Comparison of ENCODE assay signal across 19 cellular contexts in the genomic region with DNA sequence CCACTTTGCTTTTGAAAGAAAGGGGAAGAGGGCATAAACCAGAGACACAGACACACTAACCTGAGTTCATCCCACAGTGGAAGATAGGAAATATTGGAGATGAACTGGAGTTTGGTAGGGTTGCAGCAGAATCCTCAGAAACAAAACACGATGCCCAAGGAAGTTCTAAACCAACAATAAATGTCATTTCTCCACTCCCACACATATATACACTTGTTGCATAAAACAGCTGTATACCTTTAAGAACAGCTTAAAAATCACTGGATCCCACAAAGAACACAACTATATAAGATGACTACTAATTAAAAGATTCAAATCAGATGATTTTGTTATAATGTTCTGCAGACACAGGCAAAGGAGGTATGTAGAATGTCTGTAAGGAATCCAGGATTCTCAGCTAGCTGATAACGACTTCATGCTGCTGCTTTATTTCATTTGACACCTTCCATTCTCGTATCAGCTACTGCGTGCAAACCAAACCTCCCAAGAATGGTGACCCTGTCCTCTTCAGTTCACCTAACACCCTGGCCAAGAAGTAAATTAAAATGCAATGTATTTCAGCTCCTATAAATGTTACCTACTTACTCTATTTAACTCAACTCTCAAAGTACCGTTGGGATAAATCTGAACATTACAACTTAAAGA. TPM values are rescaled to one million over a fixed set of nuclear protein-coding genes. Genes with fewer than 3 reads are reported as not detected.
A peak's percentile ranks its signal among the peaks of the same experiment; 100 is the strongest.
DNase-seq lines count a peak whose midpoint lies in the region; ATAC-seq and TF ChIP-seq lines count a peak whose summit lies in the region.
"Had no signal": no experiment of that assay in that cellular context is flagged by ENCODE, and none has a peak within 500 bp of the region (broad histone marks: within the 10 kb centered on the region; RNA-seq: fewer than 3 reads in every experiment).

No MANE protein-coding gene starts in this region.

- peak overlapping the region; percentile 78 for H3K27ac Mint-ChIP-seq in WTC11
- H3K27ac Mint-ChIP-seq in neural crest cell (ENCODE audit: unreplicated experiment) = no peak overlapping the region
- H3K27ac Mint-ChIP-seq: activated naive CD4-positive, alpha-beta T cell treated with anti-CD3 and anti-CD28 coated beads, Interleukin-2, amount 10 ng/mL, durations not matched to agents 7 days and 5 days; stimulated activated effector memory CD8-positive, alpha-beta T cell treated with anti-CD3 and anti-CD28 coated beads, Interleukin-12 subunit alpha, Interleukin-12 subunit beta, amount 100 ng/mL, for 72 hours; T-helper 17 cell had no signal

- no peak overlapping the region for H3K9ac ChIP-seq in BLaER1
- no peak overlapping the region for H3K9ac ChIP-seq in PC-3 (ENCODE audit: low read length)

- H3K4me3 ChIP-seq in BLaER1 = no peak overlapping the region
- peak overlapping the region in 5 of 10 donors; percentile 1 to 34 (median 12) for H3K4me3 ChIP-seq in heart right ventricle
- H3K4me3 ChIP-seq in PC-3 (ENCODE audit: low read length) = no peak overlapping the region
- H3K4me3 ChIP-seq: HAP-1, lung, upper lobe of left lung had no signal

- H3K27me3 ChIP-seq in BLaER1 (no peaks in the 10 kb centered on the region), heart right ventricle (no peaks in the 10 kb centered on the region), PC-3 (ENCODE audit: low read length) (no peaks in the 10 kb centered on the region)
- H3K27me3 ChIP-seq: foreskin keratinocyte, upper lobe of left lung had no signal

- H4K20me1 ChIP-seq in BLaER1 (no peaks in the 10 kb centered on the region), PC-3 (ENCODE audit: low read length) (no peaks in the 10 kb centered on the region)

- H3K9me2 ChIP-seq in PC-3 (replicated peaks; ENCODE audit: low read length) = no peaks in the 10 kb centered on the region

- no peak overlapping the region for H2AFZ ChIP-seq in PC-3 (ENCODE audit: low read length)

- ATAC-seq in WTC11 (no peak), heart right ventricle (peak in 6 of 8 donors; percentile 63 to 82 (median 71)), PC-3 (no peak), GM19324 (IDR thresholded peaks at IDR 0.05; ENCODE audit: low FRiP score, unreplicated experiment) (no peak)
- ATAC-seq: foreskin keratinocyte; stimulated activated effector memory CD8-positive, alpha-beta T cell treated with anti-CD3 and anti-CD28 coated beads, Interleukin-12 subunit alpha, Interleukin-12 subunit beta, amount 100 ng/mL, for 72 hours; T-helper 17 cell had no signal

- TF ChIP-seq CTCF in WTC11 (IDR thresholded peaks at IDR 0.05) = no peak
- TF ChIP-seq CTCF in heart right ventricle (IDR thresholded peaks at IDR 0.05) = no peak
- TF ChIP-seq CTCF in neural crest cell (conservative IDR thresholded peaks at IDR 0.05) = no peak
- no peak for TF ChIP-seq CTCF in PC-3 (conservative IDR thresholded peaks at IDR 0.05; ENCODE audit: low read depth, low read length)

- no peaks in the 10 kb centered on the region for H3K27me3 Mint-ChIP-seq in WTC11 (ENCODE audit: low read depth)
- H3K27me3 Mint-ChIP-seq in neural crest cell (ENCODE audit: low read depth) = no peaks in the 10 kb centered on the region

- POLR2A ChIA-PET in WTC11 (lab: Charles Lee) = interaction anchor here (1.2 kb wide), 1 partner anchor 14 kb away, joined by 4 read pairs; the partner anchor contains the start of gene KIF13A
- POLR2A ChIA-PET in PC-3 (lab: Charles Lee; ENCODE audit: unreplicated experiment) = no interaction called here

- intact Hi-C loops in heart right ventricle (cut with DNase I) = loop anchor here in 3 of 10 donors (5.0 kb wide), 1 partner anchor 41 kb away; no protein-coding TSS in a partner anchor
- intact Hi-C loops in PC-3 (cut with micrococcal nuclease) = no loop called here

- H3K27ac ChIP-seq in BLaER1 = no peak overlapping the region
- peak overlapping the region in 9 of 10 donors; percentile 49 to 84 (median 65) for H3K27ac ChIP-seq in heart right ventricle
- H3K27ac ChIP-seq in PC-3 (ENCODE audit: low read length) = no peak overlapping the region
- H3K27ac ChIP-seq: RWPE1 had no signal

- H3K36me3 ChIP-seq in BLaER1 (peaks cover 7% of the 10 kb centered on the region; the same call in 1 of the 2 replicates), heart right ventricle (no peaks in the 10 kb centered on the region), PC-3 (ENCODE audit: low read depth, low read length) (no peaks in the 10 kb centered on the region)
- H3K36me3 ChIP-seq: HAP-1, upper lobe of left lung had no signal

- peaks cover 54% of the 10 kb centered on the region for H3K79me2 ChIP-seq in PC-3 (ENCODE audit: low read length)

- H3K4me3 Mint-ChIP-seq in WTC11 (no peak overlapping the region), neural crest cell (peak overlapping the region; percentile 16)
- H3K4me3 Mint-ChIP-seq: activated naive CD4-positive, alpha-beta T cell treated with anti-CD3 and anti-CD28 coated beads, Interleukin-2, amount 10 ng/mL, durations not matched to agents 7 days and 5 days; stimulated activated effector memory CD8-positive, alpha-beta T cell treated with anti-CD3 and anti-CD28 coated beads, Interleukin-12 subunit alpha, Interleukin-12 subunit beta, amount 100 ng/mL, for 72 hours; T-helper 17 cell had no signal

- H3K4me1 ChIP-seq in BLaER1 = peaks cover 18% of the 10 kb centered on the region
- peaks cover 19 to 76% (median 63%) of the 10 kb centered on the region in 9 donors for H3K4me1 ChIP-seq in heart right ventricle
- peaks cover 27% of the 10 kb centered on the region for H3K4me1 ChIP-seq in PC-3 (ENCODE audit: insufficient read depth, low read length)

- H3K4me2 ChIP-seq in BLaER1 = peak overlapping the region; percentile 39
- H3K4me2 ChIP-seq in PC-3 (ENCODE audit: low read length) = no peak overlapping the region

- H3K36me3 Mint-ChIP-seq in WTC11 (0 out of 2 replicates have a peak, but pooled peaks cover 2% of the 10 kb centered on the region), neural crest cell (ENCODE audit: low read depth) (peaks cover 2% of the 10 kb centered on the region)
- H3K36me3 Mint-ChIP-seq: activated naive CD4-positive, alpha-beta T cell treated with anti-CD3 and anti-CD28 coated beads, Interleukin-2, amount 10 ng/mL, durations not matched to agents 7 days and 5 days; stimulated activated effector memory CD8-positive, alpha-beta T cell treated with anti-CD3 and anti-CD28 coated beads, Interleukin-12 subunit alpha, Interleukin-12 subunit beta, amount 100 ng/mL, for 72 hours had no signal

- CTCF ChIA-PET in WTC11 (lab: Charles Lee) (no interaction called here), PC-3 (lab: Charles Lee) (no interaction called here)

- BruUV-seq in PC-3 (replicated peaks; lab: Mats Ljungman, UMichigan) = no TSS peak

- H3K9me3 ChIP-seq in BLaER1 (peaks cover 12% of the 10 kb centered on the region), heart right ventricle (no peaks in the 10 kb centered on the region), PC-3 (ENCODE audit: low read length) (no peaks in the 10 kb centered on the region)
- H3K9me3 ChIP-seq: HAP-1, upper lobe of left lung had no signal

- H3K4me1 Mint-ChIP-seq in WTC11 (peaks cover 41% of the 10 kb centered on the region), neural crest cell (peaks cover 23% of the 10 kb centered on the region)
- H3K4me1 Mint-ChIP-seq: activated naive CD4-positive, alpha-beta T cell treated with anti-CD3 and anti-CD28 coated beads, Interleukin-2, amount 10 ng/mL, durations not matched to agents 7 days and 5 days had no signal

- H3K9me3 Mint-ChIP-seq in WTC11 (no peaks in the 10 kb centered on the region), neural crest cell (no peaks in the 10 kb centered on the region)
- H3K9me3 Mint-ChIP-seq: activated naive CD4-positive, alpha-beta T cell treated with anti-CD3 and anti-CD28 coated beads, Interleukin-2, amount 10 ng/mL, durations not matched to agents 7 days and 5 days; stimulated activated effector memory CD8-positive, alpha-beta T cell treated with anti-CD3 and anti-CD28 coated beads, Interleukin-12 subunit alpha, Interleukin-12 subunit beta, amount 100 ng/mL, for 72 hours had no signal

- no peaks in the 10 kb centered on the region for H3F3A ChIP-seq in PC-3 (ENCODE audit: low read length, unreplicated experiment)

- DNase-seq in WTC11 (ENCODE audit: low spot score) (no peak), heart right ventricle (peak in 1 of 2 donors; percentile 25), neural crest cell (ENCODE audit: low read depth, low spot score) (no peak), PC-3 (no peak), GDM1 (lab: John Stamatoyannopoulos, UW) (no peak), GOT3 (lab: John Stamatoyannopoulos, UW) (no peak)
- DNase-seq: activated naive CD4-positive, alpha-beta T cell treated with anti-CD3 and anti-CD28 coated beads, Interleukin-2, amount 10 ng/mL, durations not matched to agents 7 days and 5 days; effector CD8-positive, alpha-beta T cell; foreskin keratinocyte; NCI-H1048; NCI-H774; T-helper 17 cell; upper lobe of left lung had no signal

- 22 to 25% methylated on average over 5 of the region's 5 CpGs for whole genome bisulfite sequencing in heart right ventricle, 2 donors

TF ChIP-seq in WTC11, 78 proteins besides CTCF, POLR2A, EP300 and RAD21 (continues in another document):
- TF ChIP-seq NFYB (CRISPR knock-in tag; conservative IDR thresholded peaks at IDR 0.05; ENCODE audit: low read depth) (no peak), ATF1 (CRISPR knock-in tag; IDR thresholded peaks at IDR 0.05) (no peak), NFE2L1 (CRISPR knock-in tag; IDR thresholded peaks at IDR 0.05) (no peak), GABPB1 (CRISPR knock-in tag; IDR thresholded peaks at IDR 0.05) (no peak), OVOL2 (CRISPR knock-in tag; IDR thresholded peaks at IDR 0.05; ENCODE audit: borderline replicate concordance) (no peak)
- TF ChIP-seq, protein P1, sequence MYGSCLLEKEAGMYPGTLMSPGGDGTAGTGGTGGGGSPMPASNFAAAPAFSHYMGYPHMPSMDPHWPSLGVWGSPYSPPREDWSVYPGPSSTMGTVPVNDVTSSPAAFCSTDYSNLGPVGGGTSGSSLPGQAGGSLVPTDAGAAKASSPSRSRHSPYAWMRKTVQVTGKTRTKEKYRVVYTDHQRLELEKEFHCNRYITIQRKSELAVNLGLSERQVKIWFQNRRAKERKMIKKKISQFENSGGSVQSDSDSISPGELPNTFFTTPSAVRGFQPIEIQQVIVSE (CRISPR knock-in tag; IDR thresholded peaks at IDR 0.05; ENCODE audit: borderline replicate concordance) = no peak
- TF ChIP-seq, protein P2, sequence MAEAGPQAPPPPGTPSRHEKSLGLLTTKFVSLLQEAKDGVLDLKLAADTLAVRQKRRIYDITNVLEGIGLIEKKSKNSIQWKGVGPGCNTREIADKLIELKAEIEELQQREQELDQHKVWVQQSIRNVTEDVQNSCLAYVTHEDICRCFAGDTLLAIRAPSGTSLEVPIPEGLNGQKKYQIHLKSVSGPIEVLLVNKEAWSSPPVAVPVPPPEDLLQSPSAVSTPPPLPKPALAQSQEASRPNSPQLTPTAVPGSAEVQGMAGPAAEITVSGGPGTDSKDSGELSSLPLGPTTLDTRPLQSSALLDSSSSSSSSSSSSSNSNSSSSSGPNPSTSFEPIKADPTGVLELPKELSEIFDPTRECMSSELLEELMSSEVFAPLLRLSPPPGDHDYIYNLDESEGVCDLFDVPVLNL (CRISPR knock-in tag; IDR thresholded peaks at IDR 0.05; ENCODE audit: borderline replicate concordance, low read depth) = no peak

RNA-seq across cellular contexts. Expression of gene KIF13A, which starts 14.3 kb away (rescaled TPM):
- total RNA-seq in WTC11 (2021) (27.8 to 32.7 TPM (median 27.8 TPM) in 3 replicates), heart right ventricle (100 to 1,000 TPM in 6 of 10 donors, 10 to 100 TPM in 4; 48.0 to 198 (median 118) TPM), neural crest cell (34.4 TPM in 2 replicates), PC-3 (2014; rRNA removed) (21.3 and 27.1 TPM in 2 replicates)
- polyA plus RNA-seq in heart right ventricle = 10 to 100 TPM; 16.7 to 17.2 TPM

Comparison
In these comparisons a context has a peak if more than half of its experiments do, and no peak if none do; other contexts are left out.
1. H3K27ac ChIP-seq: peak in heart right ventricle (9 of 10); none in BLaER1 (single experiment) and PC-3 (single experiment).
2. ATAC-seq: peak in heart right ventricle (6 of 8); none in WTC11 (single experiment), PC-3 (single experiment) and GM19324 (single experiment).